ENCODE assay signal across 25 cellular contexts in the genomic region with DNA sequence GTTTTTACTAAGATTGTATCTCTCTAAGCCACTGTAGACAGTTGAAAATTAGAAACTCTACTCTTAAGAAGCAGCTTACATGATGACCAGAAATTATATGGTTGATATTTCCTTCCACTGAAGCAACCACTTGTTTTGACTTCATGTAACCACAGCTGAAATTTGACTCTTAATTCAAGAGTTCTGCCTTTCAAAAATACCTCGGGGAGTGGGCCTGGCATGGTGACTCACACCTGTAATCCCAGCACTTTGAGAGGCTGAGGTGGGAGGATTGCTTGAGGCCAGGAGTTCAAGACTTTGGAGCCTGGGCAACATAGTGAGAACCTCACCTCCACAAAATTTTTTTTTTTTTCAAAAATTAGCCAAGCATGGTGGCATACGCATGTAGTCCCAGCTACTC. TPM values are rescaled to one million over a fixed set of nuclear protein-coding genes. Genes with fewer than 3 reads are reported as not detected.
"Had no signal": no experiment of that assay in that cellular context is flagged by ENCODE, and none has a peak within 500 bp of the region (broad histone marks: within the 10 kb centered on the region; RNA-seq: fewer than 3 reads in every experiment).

No MANE protein-coding gene starts in this region.

- H3K4me3 Mint-ChIP-seq: activated naive CD4-positive, alpha-beta T cell treated with anti-CD3 and anti-CD28 coated beads, Interleukin-2, amount 10 ng/mL, durations not matched to agents 7 days and 5 days; dendritic cell treated with granulocyte-macrophage colony-stimulating factor and Interleukin-4, amounts not matched to agents 40 ng/mL and 50 ng/mL, for 4 days; mesothelial cell of epicardium; nephron progenitor cell had no signal

- H3K4me2 ChIP-seq: hepatocyte had no signal

- H3K27ac Mint-ChIP-seq: activated naive CD4-positive, alpha-beta T cell treated with anti-CD3 and anti-CD28 coated beads, Interleukin-2, amount 10 ng/mL, durations not matched to agents 7 days and 5 days; dendritic cell treated with granulocyte-macrophage colony-stimulating factor and Interleukin-4, amounts not matched to agents 40 ng/mL and 50 ng/mL, for 4 days; mesothelial cell of epicardium; nephron progenitor cell had no signal

- H3K27ac ChIP-seq: cardiac muscle cell, esophagus muscularis mucosa, hepatocyte, tibial artery, VCaP had no signal

- H3K36me3 Mint-ChIP-seq: activated naive CD4-positive, alpha-beta T cell treated with anti-CD3 and anti-CD28 coated beads, Interleukin-2, amount 10 ng/mL, durations not matched to agents 7 days and 5 days; mesothelial cell of epicardium had no signal

- H3K4me1 ChIP-seq: esophagus muscularis mucosa, tibial artery had no signal

- H3K9me3 Mint-ChIP-seq: activated naive CD4-positive, alpha-beta T cell treated with anti-CD3 and anti-CD28 coated beads, Interleukin-2, amount 10 ng/mL, durations not matched to agents 7 days and 5 days; dendritic cell treated with granulocyte-macrophage colony-stimulating factor and Interleukin-4, amounts not matched to agents 40 ng/mL and 50 ng/mL, for 4 days; mesothelial cell of epicardium; nephron progenitor cell had no signal

- H3K79me2 ChIP-seq: hepatocyte had no signal

- H3K9me3 ChIP-seq: esophagus muscularis mucosa, tibial artery had no signal

- H3K4me1 Mint-ChIP-seq: activated naive CD4-positive, alpha-beta T cell treated with anti-CD3 and anti-CD28 coated beads, Interleukin-2, amount 10 ng/mL, durations not matched to agents 7 days and 5 days; nephron progenitor cell had no signal

- H3K27me3 ChIP-seq: hepatocyte had no signal

- H3K36me3 ChIP-seq: cardiac muscle cell, esophagus muscularis mucosa, tibial artery had no signal

- DNase-seq: activated CD4-positive, alpha-beta T cell treated with anti-CD3 and anti-CD28 coated beads, Interleukin-2, amount 50 U/mL, for 1 hour; activated CD4-positive, CD25-positive, alpha-beta regulatory T cell treated with anti-CD3 and anti-CD28 coated beads, Interleukin-2, amount 50 U/mL, for 72 hours; activated CD8-positive, alpha-beta memory T cell treated with anti-CD3 and anti-CD28 coated beads, Interleukin-2, amount 50 U/mL, for 4 hours; activated effector memory CD4-positive, alpha-beta T cell treated with Interleukin-2 at 50 U/mL for 16 hours; activated naive CD4-positive, alpha-beta T cell treated with anti-CD3 and anti-CD28 coated beads, Interleukin-2, amount 10 ng/mL, durations not matched to agents 7 days and 5 days; activated T-cell treated with anti-CD3 and anti-CD28 coated beads, Interleukin-2, amount 50 U/mL, for 48 hours; effector memory CD4-positive, alpha-beta T cell; nephron progenitor cell; nucleus accumbens; retina; stimulated activated CD4-positive, alpha-beta T cell treated with anti-CD3 and anti-CD28 coated beads, Interleukin-12 subunit alpha, Interleukin-12 subunit beta, amount 100 ng/mL, for 4 hours; stimulated activated CD4-positive, alpha-beta T cell treated with anti-CD3 and anti-CD28 coated beads, Interleukin-1b, Interleukin-23, amount 100 ng/mL, for 48 hours; stimulated activated CD8-positive, alpha-beta memory T cell treated with anti-CD3 and anti-CD28 coated beads, Interleukin-4, amount 100 ng/mL, for 48 hours; stimulated activated naive CD4-positive, alpha-beta T cell treated with Interleukin-2 at 50 U/mL for 16 hours; substantia nigra; tibial artery had no signal

- H3K4me3 ChIP-seq: cardiac muscle cell, esophagus muscularis mucosa, hepatocyte, lung, tibial artery had no signal

- H2AFZ ChIP-seq: hepatocyte had no signal

RNA-seq across cellular contexts. Expression of a gene that starts 4.3 kb away (rescaled TPM):
- total RNA-seq: cardiac muscle cell, chondrocyte, endothelial cell of umbilical vein, esophagus muscularis mucosa, hepatocyte, mesothelial cell of epicardium had no signal
- polyA plus RNA-seq: cardiac muscle cell, endothelial cell of umbilical vein, hepatocyte, lung had no signal
